Comparison of ENCODE assay signal across 21 cellular contexts in genomic region chr19:18668744-18669523, GRCh38. TPM values are rescaled to one million over a fixed set of nuclear protein-coding genes. Genes with fewer than 3 reads are reported as not detected.
"Had no signal": no experiment of that assay in that cellular context is flagged by ENCODE, and none has a peak within 500 bp of the region (broad histone marks: within the 10 kb centered on the region; RNA-seq: fewer than 3 reads in every experiment).

No MANE protein-coding gene starts in this region.

- H3K27me3 Mint-ChIP-seq: dendritic cell treated with granulocyte-macrophage colony-stimulating factor and Interleukin-4, amounts not matched to agents 40 ng/mL and 50 ng/mL, for 4 days; memory B cell; stimulated activated naive B cell treated with anti-CD40 and anti-IgM and Interleukin-4, amounts not matched to agents 10 μg/mL and 1 μg/mL and 100 μg/mL, for 72 hours had no signal

- H3K4me3 ChIP-seq: hepatocyte, left ventricle myocardium inferior, lower lobe of right lung, psoas muscle, right lobe of liver, spleen, thyroid gland, upper lobe of left lung, uterus had no signal

- H3K36me3 ChIP-seq: uterus had no signal

- H3K79me2 ChIP-seq: hepatocyte had no signal

- H2AFZ ChIP-seq: hepatocyte had no signal

- H3K4me3 Mint-ChIP-seq: dendritic cell treated with granulocyte-macrophage colony-stimulating factor and Interleukin-4, amounts not matched to agents 40 ng/mL and 50 ng/mL, for 4 days; memory B cell; nephron; stimulated activated naive B cell treated with anti-CD40 and anti-IgM and Interleukin-4, amounts not matched to agents 10 μg/mL and 1 μg/mL and 100 μg/mL, for 72 hours had no signal

- H3K27me3 ChIP-seq: foreskin keratinocyte, hepatocyte, right lobe of liver, spleen, thyroid gland, upper lobe of left lung, uterus had no signal

- H3K4me1 Mint-ChIP-seq: memory B cell had no signal

- H3K27ac ChIP-seq: foreskin keratinocyte, left ventricle myocardium inferior, lower lobe of right lung, psoas muscle, right lobe of liver, spleen, thyroid gland, upper lobe of left lung had no signal

- H3K27ac Mint-ChIP-seq: dendritic cell treated with granulocyte-macrophage colony-stimulating factor and Interleukin-4, amounts not matched to agents 40 ng/mL and 50 ng/mL, for 4 days; memory B cell; stimulated activated naive B cell treated with anti-CD40 and anti-IgM and Interleukin-4, amounts not matched to agents 10 μg/mL and 1 μg/mL and 100 μg/mL, for 72 hours had no signal

- ATAC-seq: foreskin keratinocyte; left cardiac atrium; lower lobe of right lung; psoas muscle; right lobe of liver; stimulated activated naive B cell treated with anti-CD40 and anti-IgM and Interleukin-4, amounts not matched to agents 10 μg/mL and 1 μg/mL and 100 μg/mL, for 72 hours had no signal

- H3K9me3 ChIP-seq: left ventricle myocardium inferior, lower lobe of right lung, psoas muscle, right lobe of liver, spleen, thyroid gland, upper lobe of left lung, uterus had no signal

- H3K4me1 ChIP-seq: foreskin keratinocyte, lower lobe of right lung, right lobe of liver had no signal

- H3K4me2 ChIP-seq: hepatocyte had no signal

- DNase-seq: foreskin keratinocyte; kidney; left cardiac atrium; left ventricle myocardium inferior; lower lobe of right lung; midbrain; retina; right lobe of liver; spleen; stimulated activated CD4-positive, alpha-beta T cell treated with anti-CD3 and anti-CD28 coated beads, Interleukin-15, amount 100 ng/mL, for 24 hours; stimulated activated CD4-positive, alpha-beta T cell treated with anti-CD3 and anti-CD28 coated beads, Interleukin-1b, Interleukin-23, amount 100 ng/mL, for 48 hours; stimulated activated CD4-positive, alpha-beta T cell treated with anti-CD3 and anti-CD28 coated beads, Interleukin-4, amount 100 ng/mL, for 24 hours; stimulated activated naive B cell treated with anti-CD40 and anti-IgM and Interleukin-4, amounts not matched to agents 10 μg/mL and 1 μg/mL and 100 μg/mL, for 72 hours; thyroid gland; uterus had no signal

RNA-seq across cellular contexts. Expression of gene TMEM59L, which starts 56.3 kb away (rescaled TPM):
- total RNA-seq: foreskin keratinocyte had no signal
- polyA plus RNA-seq: foreskin keratinocyte had no signal
